ENCODE assay signal across 11 cellular contexts in the genomic region with DNA sequence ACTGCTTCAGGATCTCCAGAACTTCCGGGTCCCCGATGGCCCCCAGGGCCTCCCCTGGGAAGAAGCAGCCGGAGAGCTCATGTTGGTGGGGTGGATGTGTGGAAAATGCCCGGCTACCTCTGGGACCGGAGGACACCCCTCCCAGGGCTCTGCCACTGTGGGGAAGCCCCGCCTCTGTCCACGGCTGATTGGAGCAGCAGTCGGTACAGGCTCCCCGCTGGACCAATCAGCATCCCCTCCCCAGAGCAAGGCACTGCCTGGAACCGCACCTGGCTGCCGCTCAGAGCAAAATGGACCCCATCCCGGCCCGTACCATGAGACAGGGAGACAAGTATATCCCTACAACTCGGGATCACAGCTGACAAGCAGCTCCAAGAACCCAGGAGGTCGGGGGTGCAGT. TPM values are rescaled to one million over a fixed set of nuclear protein-coding genes. Genes with fewer than 3 reads are reported as not detected.
A peak's percentile ranks its signal among the peaks of the same experiment; 100 is the strongest.
DNase-seq lines count a peak whose midpoint lies in the region; ATAC-seq and TF ChIP-seq lines count a peak whose summit lies in the region.
"Had no signal": no experiment of that assay in that cellular context is flagged by ENCODE, and none has a peak within 500 bp of the region (broad histone marks: within the 10 kb centered on the region; RNA-seq: fewer than 3 reads in every experiment).

No MANE protein-coding gene starts in this region.

- ATAC-seq in left cardiac atrium (peak; percentile 46 to 53), upper lobe of right lung (peak; percentile 35)

- no peaks in the 10 kb centered on the region for H3K4me1 ChIP-seq in right atrium auricular region
- H3K4me1 ChIP-seq in upper lobe of right lung, result no peaks in the 10 kb centered on the region
- no peaks in the 10 kb centered on the region for H3K4me1 ChIP-seq in uterus

- H3K4me3 ChIP-seq in right atrium auricular region (no peak overlapping the region), upper lobe of right lung (no peak overlapping the region), uterus (no peak overlapping the region)
- H3K4me3 ChIP-seq: BLaER1 treated with 17β-estradiol and CSF1 and Interleukin-3, amounts not matched to agents 10 nM and 100 nM had no signal

- H3K9me3 ChIP-seq in right atrium auricular region, result no peaks in the 10 kb centered on the region
- H3K9me3 ChIP-seq in upper lobe of right lung, result no peaks in the 10 kb centered on the region
- no peaks in the 10 kb centered on the region for H3K9me3 ChIP-seq in uterus
- H3K9me3 ChIP-seq: BLaER1 treated with 17β-estradiol and CSF1 and Interleukin-3, amounts not matched to agents 10 nM and 100 nM had no signal

- H3K36me3 Mint-ChIP-seq in activated T-cell treated with anti-CD3 and anti-CD28 coated beads, Interleukin-2, amount 50 U/mL, for 24 hours (ENCODE audit: low read depth), result peaks cover 75% of the 10 kb centered on the region

- H3K27me3 ChIP-seq in right atrium auricular region (no peaks in the 10 kb centered on the region), upper lobe of right lung (no peaks in the 10 kb centered on the region), uterus (no peaks in the 10 kb centered on the region)
- H3K27me3 ChIP-seq: BLaER1 treated with 17β-estradiol and CSF1 and Interleukin-3, amounts not matched to agents 10 nM and 100 nM had no signal

- H3K36me3 ChIP-seq in right atrium auricular region, result peaks cover 41% of the 10 kb centered on the region
- H3K36me3 ChIP-seq in upper lobe of right lung, result peaks cover 49% of the 10 kb centered on the region
- no peaks in the 10 kb centered on the region for H3K36me3 ChIP-seq in uterus

- TF ChIP-seq POLR2A in uterus (IDR thresholded peaks at IDR 0.05), result no peak

- H3K27ac ChIP-seq in right atrium auricular region, result no peak overlapping the region
- no peak overlapping the region for H3K27ac ChIP-seq in upper lobe of right lung
- no peak overlapping the region for H3K27ac ChIP-seq in uterus
- H3K27ac ChIP-seq: BLaER1 treated with 17β-estradiol and CSF1 and Interleukin-3, amounts not matched to agents 10 nM and 100 nM had no signal

- no peaks in the 10 kb centered on the region for H3K27me3 Mint-ChIP-seq in activated T-cell treated with anti-CD3 and anti-CD28 coated beads, Interleukin-2, amount 50 U/mL, for 24 hours
- H3K27me3 Mint-ChIP-seq: memory B cell had no signal

- H3K4me1 Mint-ChIP-seq in activated T-cell treated with anti-CD3 and anti-CD28 coated beads, Interleukin-2, amount 50 U/mL, for 24 hours (ENCODE audit: low read depth), result peaks cover 18% of the 10 kb centered on the region

- intact Hi-C loops in left cardiac atrium (cut with DNase I) (no loop called here), upper lobe of right lung (cut with DNase I) (no loop called here), uterus (cut with DNase I; ENCODE audit: low total_unique reads) (no loop called here)

- peak overlapping the region; percentile 70 for H3K27ac Mint-ChIP-seq in activated T-cell treated with anti-CD3 and anti-CD28 coated beads, Interleukin-2, amount 50 U/mL, for 24 hours
- H3K27ac Mint-ChIP-seq: memory B cell had no signal

- peak overlapping the region; percentile 32 for H3K4me3 Mint-ChIP-seq in activated T-cell treated with anti-CD3 and anti-CD28 coated beads, Interleukin-2, amount 50 U/mL, for 24 hours
- H3K4me3 Mint-ChIP-seq: memory B cell had no signal

- TF ChIP-seq CTCF in right atrium auricular region (IDR thresholded peaks at IDR 0.05) (no peak), upper lobe of right lung (IDR thresholded peaks at IDR 0.05) (no peak), uterus (IDR thresholded peaks at IDR 0.05) (no peak)

- no peaks in the 10 kb centered on the region for H3K9me3 Mint-ChIP-seq in activated T-cell treated with anti-CD3 and anti-CD28 coated beads, Interleukin-2, amount 50 U/mL, for 24 hours
- H3K9me3 Mint-ChIP-seq: memory B cell had no signal

- DNase-seq in left cardiac atrium (no peak), right atrium auricular region (ENCODE audit: low spot score) (no peak), inferior parietal cortex (ENCODE audit: extremely low spot score) (peak; percentile 80), upper lobe of right lung (no peak), AML-193 (lab: John Stamatoyannopoulos, UW) (no peak), uterus (no peak)
- DNase-seq in activated T-cell treated with anti-CD3 and anti-CD28 coated beads, Interleukin-2, amount 50 U/mL, for 24 hours, result peak; percentile 56
- no peak for DNase-seq in activated effector memory CD4-positive, alpha-beta T cell treated with anti-CD3 and anti-CD28 coated beads, Interleukin-2, amount 50 U/mL, for 16 hours
- DNase-seq: NCI-H524 treated with DMSO at 0.1 percent for 48 hours had no signal

RNA-seq across cellular contexts. Expression of a gene that starts 6.4 kb away (rescaled TPM):
- 10 to 100 TPM; 10.4 to 13.2 TPM for total RNA-seq in left cardiac atrium
- total RNA-seq in right atrium auricular region, result 10 to 100 TPM; 14.1 to 18.4 TPM
- 12.2 TPM for total RNA-seq in upper lobe of right lung
- 10 to 100 TPM in 1 of 4 donors, 1 to 10 TPM in 3; 1.2 to 10.4 (median 4.7) TPM for total RNA-seq in uterus

RNA-seq across cellular contexts. Expression of a gene that starts 10.8 kb away (rescaled TPM):
- total RNA-seq in left cardiac atrium (not detected), right atrium auricular region (not detected), upper lobe of right lung (not detected), uterus (not detected)

RNA-seq across cellular contexts. Expression of a gene that starts 12.1 kb away (rescaled TPM):
- total RNA-seq in left cardiac atrium, result 10 to 100 TPM; 19.5 to 22.6 TPM
- total RNA-seq in right atrium auricular region, result 10 to 100 TPM; 20.6 to 21.7 TPM
- 30.8 TPM for total RNA-seq in upper lobe of right lung
- 10 to 100 TPM in 3 of 4 donors, 1 to 10 TPM in 1; 3.8 to 70.8 (median 33.0) TPM for total RNA-seq in uterus

RNA-seq across cellular contexts. Expression of a gene that starts 13.7 kb away (rescaled TPM):
- not detected for total RNA-seq in left cardiac atrium
- total RNA-seq in right atrium auricular region, result not detected
- not detected for total RNA-seq in upper lobe of right lung
- under 1 TPM in 1 of 4 donors, not detected in 3; 0.97 TPM for total RNA-seq in uterus

RNA-seq across cellular contexts. Expression of a gene that starts 44.9 kb away (rescaled TPM):
- total RNA-seq in left cardiac atrium, result under 1 TPM in 1 of 2 donors, not detected in 1; 0.52 TPM
- total RNA-seq in right atrium auricular region, result not detected
- 3.2 TPM for total RNA-seq in upper lobe of right lung
- 1 to 10 TPM in 1 of 4 donors, not detected in 3; 5.5 TPM for total RNA-seq in uterus

Comparison
In these comparisons a context has a peak if more than half of its experiments do, and no peak if none do; other contexts are left out.
1. DNase-seq: peak in activated T-cell treated with anti-CD3 and anti-CD28 coated beads, Interleukin-2, amount 50 U/mL, for 24 hours (single experiment) and inferior parietal cortex (single experiment); none in left cardiac atrium (single experiment), right atrium auricular region (single experiment), upper lobe of right lung (single experiment), activated effector memory CD4-positive, alpha-beta T cell treated with anti-CD3 and anti-CD28 coated beads, Interleukin-2, amount 50 U/mL, for 16 hours (single experiment), AML-193 (0 of 2) and uterus (0 of 2).